1 cellular context compared by ENCODE assay signal in the genomic region with DNA sequence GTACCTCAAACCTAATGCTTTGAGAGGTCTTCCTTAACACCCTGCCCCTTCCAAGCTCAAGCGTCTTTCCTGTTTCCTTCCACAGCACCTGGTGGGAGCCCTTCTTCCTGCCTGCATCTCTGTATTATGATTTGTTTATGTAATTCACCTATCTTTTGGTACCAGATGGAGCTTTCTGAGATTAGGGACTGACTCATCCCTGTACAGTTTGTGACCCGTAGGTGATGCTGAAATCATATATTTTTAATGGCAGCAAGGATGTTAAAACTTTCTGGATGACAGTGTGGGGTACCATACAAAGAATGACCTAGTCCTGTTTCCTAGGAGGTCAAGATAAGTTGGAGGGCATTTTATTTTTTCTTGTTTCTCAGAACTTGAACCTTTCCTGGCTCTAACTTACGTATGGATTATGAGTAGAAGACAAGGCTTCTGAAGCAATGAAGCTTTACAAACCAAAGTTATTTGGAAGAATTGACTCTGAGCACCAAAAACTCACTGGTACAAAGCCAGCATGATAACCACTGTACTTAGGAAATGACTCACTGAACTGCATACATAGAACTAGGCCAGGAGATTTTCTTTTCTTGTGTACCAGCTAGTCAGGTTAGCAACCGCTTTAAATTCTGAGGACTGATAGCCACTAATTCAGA.
TF ChIP-seq lines count a peak whose summit lies in the region.

No MANE protein-coding gene starts in this region.

TF ChIP-seq in GM12878, 131 proteins besides CTCF, POLR2A, EP300 and RAD21 (continued from another document):
- TF ChIP-seq, protein P1, sequence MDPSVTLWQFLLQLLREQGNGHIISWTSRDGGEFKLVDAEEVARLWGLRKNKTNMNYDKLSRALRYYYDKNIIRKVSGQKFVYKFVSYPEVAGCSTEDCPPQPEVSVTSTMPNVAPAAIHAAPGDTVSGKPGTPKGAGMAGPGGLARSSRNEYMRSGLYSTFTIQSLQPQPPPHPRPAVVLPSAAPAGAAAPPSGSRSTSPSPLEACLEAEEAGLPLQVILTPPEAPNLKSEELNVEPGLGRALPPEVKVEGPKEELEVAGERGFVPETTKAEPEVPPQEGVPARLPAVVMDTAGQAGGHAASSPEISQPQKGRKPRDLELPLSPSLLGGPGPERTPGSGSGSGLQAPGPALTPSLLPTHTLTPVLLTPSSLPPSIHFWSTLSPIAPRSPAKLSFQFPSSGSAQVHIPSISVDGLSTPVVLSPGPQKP (IDR thresholded peaks at IDR 0.05; ENCODE audit: low read depth, low read length), result no peak
- TF ChIP-seq RUNX3 (IDR thresholded peaks at IDR 0.05; ENCODE audit: low read length), result peak; percentile 87
- TF ChIP-seq WRNIP1 (IDR thresholded peaks at IDR 0.05; ENCODE audit: borderline replicate concordance, low read depth, low read length), result no peak
- TF ChIP-seq JUNB (IDR thresholded peaks at IDR 0.05), result peak; percentile 54; the same call in 1 of the 2 replicates
